Comparison of ENCODE assay signal across 9 cellular contexts in the genomic region with DNA sequence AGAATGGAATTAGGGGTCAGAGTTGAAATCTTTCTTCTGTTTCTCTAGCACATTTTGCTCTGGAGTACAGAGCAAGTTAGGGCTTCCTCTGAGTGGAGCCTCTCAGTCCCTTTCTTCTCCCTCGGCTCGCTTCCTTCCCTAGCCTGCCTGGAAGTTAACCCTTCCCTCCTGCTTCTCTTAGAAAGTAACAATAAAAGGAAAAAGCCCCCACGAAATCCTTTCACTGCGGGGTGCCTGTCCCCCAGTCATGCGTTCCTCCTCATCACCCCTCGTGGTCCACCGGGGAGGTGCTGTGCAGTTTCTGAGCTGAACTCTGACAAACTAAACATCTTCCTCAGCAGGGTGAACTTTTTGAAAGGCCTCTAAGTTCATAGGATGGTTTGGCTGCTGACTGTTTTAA. TPM values are rescaled to one million over a fixed set of nuclear protein-coding genes. Genes with fewer than 3 reads are reported as not detected.
DNase-seq lines count a peak whose midpoint lies in the region; ATAC-seq and TF ChIP-seq lines count a peak whose summit lies in the region.
"Had no signal": no experiment of that assay in that cellular context is flagged by ENCODE, and none has a peak within 500 bp of the region (broad histone marks: within the 10 kb centered on the region; RNA-seq: fewer than 3 reads in every experiment).

No MANE protein-coding gene starts in this region.

- no peaks in the 10 kb centered on the region for H3K9me3 ChIP-seq in Loucy (ENCODE audit: insufficient read depth, low read depth, low read length)
- no peaks in the 10 kb centered on the region for H3K9me3 ChIP-seq in neuron (ENCODE audit: low read length)

- H3K36me3 ChIP-seq in Loucy (ENCODE audit: insufficient read depth, low read length), result peaks cover 13% of the 10 kb centered on the region; the same call in 1 of the 2 replicates
- H3K36me3 ChIP-seq in neuron (ENCODE audit: insufficient read depth, low read length), result peaks cover 3% of the 10 kb centered on the region

- H3K4me1 ChIP-seq in Loucy (ENCODE audit: insufficient read depth, low read length, poor library complexity, severe bottlenecking), result peaks cover 37% of the 10 kb centered on the region
- peaks cover 34% of the 10 kb centered on the region for H3K4me1 ChIP-seq in neuron (ENCODE audit: insufficient read depth, low read length)

- H3K27ac Mint-ChIP-seq in CD14-positive monocyte, result no peak overlapping the region

- no peaks in the 10 kb centered on the region for H3K9me2 ChIP-seq in Loucy (replicated peaks; ENCODE audit: low read depth, low read length)

- H3K36me3 Mint-ChIP-seq in CD14-positive monocyte, result peaks cover 4 to 9% of the 10 kb centered on the region in 2 donors

- peak overlapping the region; percentile 97 for H3K4me2 ChIP-seq in Loucy (ENCODE audit: low read depth, low read length, poor library complexity, severe bottlenecking)

- peak overlapping the region; percentile 39 to 94 for H3K4me3 Mint-ChIP-seq in CD14-positive monocyte

- H3K27me3 ChIP-seq in Loucy (ENCODE audit: insufficient read depth, low read length, poor library complexity, severe bottlenecking), result no peaks in the 10 kb centered on the region
- no peaks in the 10 kb centered on the region for H3K27me3 ChIP-seq in neuron (ENCODE audit: insufficient read depth, low read length)

- H3K4me1 Mint-ChIP-seq in CD14-positive monocyte, result peaks cover 43% of the 10 kb centered on the region

- H3K27me3 Mint-ChIP-seq in CD14-positive monocyte (ENCODE audit: low read depth in 3 of 3), result peaks cover 49 to 70% (median 60%) of the 10 kb centered on the region in 3 donors

- peaks cover 0 to 21% (median 7%) of the 10 kb centered on the region in 7 donors for H3K9me3 Mint-ChIP-seq in CD14-positive monocyte

- H3F3A ChIP-seq in Loucy (ENCODE audit: low read depth), result 0 out of 2 replicates have a peak, but pooled peaks cover 3% of the 10 kb centered on the region

- intact Hi-C loops in CD14-positive monocyte (cut with micrococcal nuclease), result no loop called here

- TF ChIP-seq CTCF in CD14-positive monocyte (IDR thresholded peaks at IDR 0.05) (no peak), Loucy (conservative IDR thresholded peaks at IDR 0.05; ENCODE audit: low read length) (peak; percentile 22; the same call in 1 of the 2 replicates)

- peak overlapping the region; percentile 97 for H3K9ac ChIP-seq in Loucy (ENCODE audit: low read depth, low read length, poor library complexity, severe bottlenecking)

- H3K4me3 ChIP-seq in Loucy (ENCODE audit: low read length, poor library complexity, severe bottlenecking) (peak overlapping the region; percentile 100), neuron (ENCODE audit: low read length) (peak overlapping the region; percentile 89)

- H4K20me1 ChIP-seq in Loucy (ENCODE audit: insufficient read depth, low read length, poor library complexity, severe bottlenecking), result peaks cover 44% of the 10 kb centered on the region

- H2AFZ ChIP-seq in Loucy (ENCODE audit: low read length) (no peak overlapping the region), neuron (ENCODE audit: low read depth, low read length) (no peak overlapping the region)

- H3K79me2 ChIP-seq in Loucy (ENCODE audit: insufficient read depth, low read length), result peaks cover 80% of the 10 kb centered on the region

- no peak for ATAC-seq in HG03175 (IDR thresholded peaks at IDR 0.05; ENCODE audit: unreplicated experiment)

- no peak for DNase-seq in CD14-positive monocyte (ENCODE audit: low spot score)
- peak; percentile 63 for DNase-seq in ecto neural progenitor cell (ENCODE audit: low spot score)
- no peak for DNase-seq in stimulated activated CD4-positive, alpha-beta T cell treated with anti-CD3 and anti-CD28 coated beads, Interleukin-15, amount 100 ng/mL, for 24 hours
- DNase-seq in KG1 (lab: John Stamatoyannopoulos, UW), result no peak
- DNase-seq in GM19240 (ENCODE audit: insufficient read length, low spot score), result no peak
- DNase-seq: NCI-H510A had no signal

RNA-seq across cellular contexts. Expression of a gene that starts 2.0 kb away (rescaled TPM):
- not detected for polyA plus RNA-seq in CD14-positive monocyte
